ENCODE assay signal across 14 cellular contexts in the genomic region with DNA sequence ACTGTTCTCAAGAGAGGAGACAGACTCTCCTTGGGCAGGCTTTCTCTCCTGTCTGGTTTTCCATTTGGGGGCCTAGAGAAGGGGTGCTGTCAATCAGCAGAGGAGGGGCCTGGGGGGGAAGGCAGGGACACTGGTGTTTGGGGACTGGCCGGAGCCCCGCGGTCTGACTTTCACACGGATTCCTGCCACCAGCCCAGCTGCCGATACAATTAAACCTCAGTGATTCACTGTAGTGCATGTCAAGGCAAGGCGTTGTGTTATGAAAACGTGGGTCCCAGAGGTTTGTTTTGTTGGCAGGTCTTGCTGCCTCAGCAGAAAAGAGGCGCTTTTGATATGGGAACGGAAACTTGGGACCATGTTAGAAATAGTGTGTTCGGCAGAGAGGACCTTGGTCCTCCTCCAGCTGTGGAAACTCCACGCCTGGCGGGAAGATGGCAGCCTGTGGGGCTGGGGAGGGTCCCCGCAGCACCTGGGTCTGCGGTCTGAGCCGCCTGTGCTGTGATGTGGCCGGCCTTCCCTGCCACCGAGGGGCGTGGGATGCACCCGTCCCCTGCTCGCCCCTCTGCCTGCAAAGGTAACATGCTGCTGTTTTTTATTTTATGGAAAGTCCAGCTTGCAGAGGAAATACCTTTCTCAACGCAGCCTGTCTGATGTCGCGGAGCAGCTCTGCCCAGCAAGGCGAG. TPM values are rescaled to one million over a fixed set of nuclear protein-coding genes. Genes with fewer than 3 reads are reported as not detected.
DNase-seq lines count a peak whose midpoint lies in the region; ATAC-seq, FAIRE-seq and TF ChIP-seq lines count a peak whose summit lies in the region.
"Had no signal": no experiment of that assay in that cellular context is flagged by ENCODE, and none has a peak within 500 bp of the region (broad histone marks: within the 10 kb centered on the region; RNA-seq: fewer than 3 reads in every experiment).

No MANE protein-coding gene starts in this region.

- peak overlapping the region; percentile 11 to 55 for H3K27ac ChIP-seq in uterus

- H3K4me3 ChIP-seq in mucosa of stomach (ENCODE audit: low read length) (no peak overlapping the region), uterus (no peak overlapping the region)

- H3K9me3 ChIP-seq in mucosa of stomach (ENCODE audit: control insufficient read depth, low read length): no peaks in the 10 kb centered on the region
- H3K9me3 ChIP-seq in uterus: no peaks in the 10 kb centered on the region
- H3K9me3 ChIP-seq: SK-N-SH had no signal

- peaks cover 6% of the 10 kb centered on the region for H3K36me3 Mint-ChIP-seq in activated T-cell treated with anti-CD3 and anti-CD28 coated beads, Interleukin-2, amount 50 U/mL, for 4 hours (ENCODE audit: insufficient read depth)
- H3K36me3 Mint-ChIP-seq: activated naive CD4-positive, alpha-beta T cell treated with anti-CD3 and anti-CD28 coated beads, Interleukin-2, amount 10 ng/mL, durations not matched to agents 7 days and 5 days had no signal

- FAIRE-seq in GM12891 (lab: Jason Lieb, UNC): no peak
- FAIRE-seq: H54, kidney had no signal

- peak overlapping the region; percentile 15 for H3K9ac ChIP-seq in mucosa of stomach (ENCODE audit: low read length)
- H3K9ac ChIP-seq: SK-N-SH had no signal

- TF ChIP-seq POLR2A in uterus (IDR thresholded peaks at IDR 0.05) (no peak), GM12891 (IDR thresholded peaks at IDR 0.05; ENCODE audit: low read depth, low read length) (no peak)

- no peak overlapping the region for H3K4me3 Mint-ChIP-seq in activated T-cell treated with anti-CD3 and anti-CD28 coated beads, Interleukin-2, amount 50 U/mL, for 4 hours
- H3K4me3 Mint-ChIP-seq: activated naive CD4-positive, alpha-beta T cell treated with anti-CD3 and anti-CD28 coated beads, Interleukin-2, amount 10 ng/mL, durations not matched to agents 7 days and 5 days; naive B cell; stimulated activated naive CD8-positive, alpha-beta T cell treated with anti-CD3 and anti-CD28 coated beads, Interleukin-15, amount 100 ng/mL, for 72 hours had no signal

- DNase-seq in astrocyte of the hippocampus (ENCODE audit: low read depth, low spot score): peak; percentile 47
- DNase-seq in uterus: no peak
- no peak for DNase-seq in cortex of kidney (lab: John Stamatoyannopoulos, UW)
- DNase-seq in GM12891 (ENCODE audit: insufficient read length, low spot score): no peak
- DNase-seq in activated T-cell treated with anti-CD3 and anti-CD28 coated beads, Interleukin-2, amount 50 U/mL, for 4 hours: no peak
- DNase-seq: activated naive CD4-positive, alpha-beta T cell treated with anti-CD3 and anti-CD28 coated beads, Interleukin-2, amount 10 ng/mL, durations not matched to agents 7 days and 5 days; COR-L47; kidney; naive B cell; SK-N-SH; stimulated activated naive CD8-positive, alpha-beta T cell treated with anti-CD3 and anti-CD28 coated beads, Interleukin-15, amount 100 ng/mL, for 72 hours had no signal

- H3K36me3 ChIP-seq in mucosa of stomach (ENCODE audit: control insufficient read depth, insufficient read depth, low read length) (no peaks in the 10 kb centered on the region), uterus (no peaks in the 10 kb centered on the region)

- H3K27me3 ChIP-seq in mucosa of stomach (ENCODE audit: control insufficient read depth, insufficient read depth, low read length): no peaks in the 10 kb centered on the region
- H3K27me3 ChIP-seq in uterus: no peaks in the 10 kb centered on the region

- H3K4me1 Mint-ChIP-seq in activated T-cell treated with anti-CD3 and anti-CD28 coated beads, Interleukin-2, amount 50 U/mL, for 4 hours (ENCODE audit: low read depth): no peaks in the 10 kb centered on the region
- H3K4me1 Mint-ChIP-seq: activated naive CD4-positive, alpha-beta T cell treated with anti-CD3 and anti-CD28 coated beads, Interleukin-2, amount 10 ng/mL, durations not matched to agents 7 days and 5 days; stimulated activated naive CD8-positive, alpha-beta T cell treated with anti-CD3 and anti-CD28 coated beads, Interleukin-15, amount 100 ng/mL, for 72 hours had no signal

- no peak for TF ChIP-seq CTCF in uterus (IDR thresholded peaks at IDR 0.05)

- H3K4me1 ChIP-seq in mucosa of stomach (ENCODE audit: control insufficient read depth, insufficient read depth, low read length): peaks cover 26% of the 10 kb centered on the region
- peaks cover 10 to 35% of the 10 kb centered on the region in 2 donors for H3K4me1 ChIP-seq in uterus

- ATAC-seq in esophagus mucosa: peak; percentile 61
- ATAC-seq in activated T-cell treated with anti-CD3 and anti-CD28 coated beads, Interleukin-2, amount 50 U/mL, for 4 hours: no peak
- ATAC-seq: stimulated activated naive CD8-positive, alpha-beta T cell treated with anti-CD3 and anti-CD28 coated beads, Interleukin-15, amount 100 ng/mL, for 72 hours had no signal

- peaks cover 5% of the 10 kb centered on the region for H3K9me3 Mint-ChIP-seq in activated T-cell treated with anti-CD3 and anti-CD28 coated beads, Interleukin-2, amount 50 U/mL, for 4 hours
- H3K9me3 Mint-ChIP-seq: activated naive CD4-positive, alpha-beta T cell treated with anti-CD3 and anti-CD28 coated beads, Interleukin-2, amount 10 ng/mL, durations not matched to agents 7 days and 5 days; stimulated activated naive CD8-positive, alpha-beta T cell treated with anti-CD3 and anti-CD28 coated beads, Interleukin-15, amount 100 ng/mL, for 72 hours had no signal

- no peaks in the 10 kb centered on the region for H3K27me3 Mint-ChIP-seq in activated T-cell treated with anti-CD3 and anti-CD28 coated beads, Interleukin-2, amount 50 U/mL, for 4 hours (ENCODE audit: low read depth)
- H3K27me3 Mint-ChIP-seq: naive B cell; stimulated activated naive CD8-positive, alpha-beta T cell treated with anti-CD3 and anti-CD28 coated beads, Interleukin-15, amount 100 ng/mL, for 72 hours had no signal

- intact Hi-C loops in uterus (cut with DNase I; ENCODE audit: low total_unique reads): no loop called here

TF ChIP-seq in GM12891, 5 proteins besides CTCF, POLR2A, EP300 and RAD21:
- no peak for TF ChIP-seq POU2F2 (IDR thresholded peaks at IDR 0.05; ENCODE audit: low read depth, low read length)
- TF ChIP-seq PAX5 (IDR thresholded peaks at IDR 0.05; ENCODE audit: insufficient read depth, low read length, severe bottlenecking): no peak
- TF ChIP-seq TAF1 (IDR thresholded peaks at IDR 0.05; ENCODE audit: low read depth, low read length): no peak
- TF ChIP-seq SPI1 (IDR thresholded peaks at IDR 0.05; ENCODE audit: low read depth, low read length): no peak
- no peak for TF ChIP-seq POLR2AphosphoS5 (IDR thresholded peaks at IDR 0.05; ENCODE audit: low read depth, low read length)

RNA-seq across cellular contexts. Expression of gene SPSB1, which starts 47.6 kb away (rescaled TPM):
- 15.5 TPM for total RNA-seq in esophagus mucosa
- total RNA-seq in uterus: 10 to 100 TPM; 12.3 to 29.6 (median 20.7) TPM
- polyA plus RNA-seq in GM12891 (2012; ENCODE audit: low read depth, missing spikeins): 0.55 TPM
- total RNA-seq in activated T-cell treated with anti-CD3 and anti-CD28 coated beads, Interleukin-2, amount 50 U/mL, for 4 hours: 1 to 10 TPM; 2.3 to 3.8 (median 3.0) TPM
